Comparison of ENCODE assay signal across 32 cellular contexts in genomic region chr3:185779461-185779860, GRCh38. TPM values are rescaled to one million over a fixed set of nuclear protein-coding genes. Genes with fewer than 3 reads are reported as not detected.
DNase-seq lines count a peak whose midpoint lies in the region; ATAC-seq, FAIRE-seq and TF ChIP-seq lines count a peak whose summit lies in the region.
"Had no signal": no experiment of that assay in that cellular context is flagged by ENCODE, and none has a peak within 500 bp of the region (broad histone marks: within the 10 kb centered on the region; RNA-seq: fewer than 3 reads in every experiment).

No MANE protein-coding gene starts in this region.

- H4K5ac ChIP-seq in IMR-90 (ENCODE audit: low read depth, low read length) (no peak overlapping the region), H1 (ENCODE audit: insufficient read length, low read depth, low read length) (no peak overlapping the region)

- H3K14ac ChIP-seq in IMR-90 (replicated peaks; ENCODE audit: low read depth, low read length) (no peak overlapping the region), H1 (ENCODE audit: insufficient read length) (no peak overlapping the region)

- H3K79me2 ChIP-seq in H1 (ENCODE audit: control insufficient read depth in 1 of 2, insufficient read depth in 2 of 2, low read length in 2 of 2): peaks cover 15 to 100% of the 10 kb centered on the region in 2 experiments

- no peak overlapping the region for H2AK9ac ChIP-seq in IMR-90 (replicated peaks; ENCODE audit: low read depth, low read length, poor library complexity)

- no peak for TF ChIP-seq RAD21 in IMR-90 (IDR thresholded peaks at IDR 0.05; ENCODE audit: low read length)
- no peak for TF ChIP-seq RAD21 in H1 (IDR thresholded peaks at IDR 0.05 in 1 of 2, conservative IDR thresholded peaks at IDR 0.05 in 1 of 2; ENCODE audit: low read depth in 2 of 2, low read length in 2 of 2)

- H2BK15ac ChIP-seq in IMR-90 (ENCODE audit: low read depth, low read length): no peak overlapping the region
- H2BK15ac ChIP-seq in H1 (ENCODE audit: low read length): no peak overlapping the region

- no peak for TF ChIP-seq EP300 in H1 (IDR thresholded peaks at IDR 0.05; ENCODE audit: borderline replicate concordance in 1 of 2, low read depth in 2 of 2, low read length in 2 of 2)

- peaks cover 26% of the 10 kb centered on the region for H3K4me1 ChIP-seq in IMR-90 (ENCODE audit: control insufficient read depth, insufficient read depth, low read length)
- peaks cover 3 to 35% (median 18%) of the 10 kb centered on the region in 4 experiments for H3K4me1 ChIP-seq in H1 (replicated peaks in 1 of 4; ENCODE audit: control insufficient read depth in 3 of 4, insufficient read depth in 4 of 4, low read length in 3 of 4)
- H3K4me1 ChIP-seq in mesodermal cell (ENCODE audit: control insufficient read depth, insufficient read depth, low read length, poor library complexity, severe bottlenecking): peaks cover 60% of the 10 kb centered on the region

- H3K9me3 ChIP-seq in IMR-90 (ENCODE audit: control insufficient read depth, insufficient read depth, low read length) (no peaks in the 10 kb centered on the region), H1 (ENCODE audit: insufficient read depth in 2 of 2, low read depth in 1 of 2, low read length in 1 of 2) (no peaks in the 10 kb centered on the region), mesodermal cell (ENCODE audit: control insufficient read depth, low read length) (no peaks in the 10 kb centered on the region)
- H3K9me3 ChIP-seq: MG63, transverse colon had no signal

- no peak overlapping the region for H2AK5ac ChIP-seq in IMR-90 (ENCODE audit: low read depth, low read length)
- H2AK5ac ChIP-seq in H1 (ENCODE audit: low read depth, low read length): no peak overlapping the region

- H3K9ac ChIP-seq in IMR-90 (ENCODE audit: low read depth, low read length) (no peak overlapping the region), H1 (replicated peaks in 1 of 4; ENCODE audit: extremely low read depth in 1 of 4, low read depth in 3 of 4, low read length in 3 of 4) (no peak overlapping the region)
- H3K9ac ChIP-seq: GM23248 had no signal

- no peaks in the 10 kb centered on the region for H3K27me3 ChIP-seq in IMR-90 (ENCODE audit: control insufficient read depth, insufficient read depth, low read length)
- H3K27me3 ChIP-seq in H1 (replicated peaks in 1 of 4; ENCODE audit: control insufficient read depth in 3 of 4, extremely low read depth in 1 of 4, insufficient read depth in 3 of 4, low read length in 3 of 4): no peaks in the 10 kb centered on the region
- H3K27me3 ChIP-seq: MG63, transverse colon had no signal

- H4K91ac ChIP-seq in IMR-90 (ENCODE audit: insufficient read depth, low read depth, low read length) (no peak overlapping the region), H1 (replicated peaks; ENCODE audit: insufficient read length, low read length) (no peak overlapping the region)

- no peak for TF ChIP-seq POLR2A in IMR-90 (IDR thresholded peaks at IDR 0.05; ENCODE audit: low read depth, low read length)
- TF ChIP-seq POLR2A in H1 (IDR thresholded peaks at IDR 0.05; ENCODE audit: control extremely low read depth in 1 of 2, low read depth in 2 of 2, low read length in 2 of 2): no peak

- H3K79me1 ChIP-seq in IMR-90 (ENCODE audit: low read depth in 1 of 2, low read length in 2 of 2) (peaks cover 9 to 96% of the 10 kb centered on the region in 2 experiments), H1 (ENCODE audit: low read depth, low read length) (peaks cover 5% of the 10 kb centered on the region)

- ATAC-seq in IMR-90 (ENCODE audit: low read depth): no peak
- no peak for ATAC-seq in GM19324 (IDR thresholded peaks at IDR 0.05; ENCODE audit: low FRiP score, unreplicated experiment)
- no peak for ATAC-seq in GM21526 (IDR thresholded peaks at IDR 0.05; ENCODE audit: low FRiP score, unreplicated experiment)
- ATAC-seq in HG03457 (IDR thresholded peaks at IDR 0.05; ENCODE audit: unreplicated experiment): no peak
- ATAC-seq: left cardiac atrium; stimulated activated memory B cell treated with anti-CD40 and anti-IgM and Interleukin-4, amounts not matched to agents 10 μg/mL and 1 μg/mL and 100 μg/mL, for 72 hours had no signal

- dilution Hi-C loops in IMR-90 (cut with HindIII; ENCODE audit: low sequenced_read_pairs, unreplicated experiment): no loop called here

- no peak overlapping the region for H2AFZ ChIP-seq in IMR-90 (replicated peaks; ENCODE audit: low read length, poor library complexity)
- no peak overlapping the region for H2AFZ ChIP-seq in H1 (ENCODE audit: low read length)
- H2AFZ ChIP-seq: GM23248 had no signal

- POLR2A ChIA-PET in IMR-90 (lab: Charles Lee; ENCODE audit: unreplicated experiment): no interaction called here
- POLR2A ChIA-PET in H1 (lab: Charles Lee; ENCODE audit: partially characterized antibody): interaction anchor here (1.2 to 3.2 kb wide), 3 partner anchors 10 to 44 kb away, joined by 3 to 11 read pairs (median 5); no protein-coding TSS in a partner anchor

- CTCF ChIA-PET in IMR-90 (lab: Yijun Ruan, JAX) (interaction anchor here (0.5 to 4.6 kb wide), 3 partner anchors 11 to 22 kb away, joined by 3 to 22 read pairs (median 6); no protein-coding TSS in a partner anchor), H1 (lab: Charles Lee; ENCODE audit: partially characterized antibody) (interaction anchor here (0.6 to 6.8 kb wide), 8 partner anchors 11 to 406 kb away, joined by 3 to 43 read pairs (median 6); no protein-coding TSS in a partner anchor)

- no peak overlapping the region for H3K4me3 ChIP-seq in IMR-90 (ENCODE audit: insufficient read depth, low read depth, low read length)
- peak overlapping the region in 1 of 4 experiments; percentile 23; a peak in 2 of 8 replicates for H3K4me3 ChIP-seq in H1 (ENCODE audit: extremely low read depth in 1 of 4, insufficient read depth in 2 of 4, low read depth in 3 of 4, low read length in 4 of 4)
- H3K4me3 ChIP-seq in mesodermal cell (ENCODE audit: extremely low read depth, insufficient read depth, low read length, poor library complexity, severe bottlenecking): no peak overlapping the region
- H3K4me3 ChIP-seq: GM23248, lung, MG63, transverse colon had no signal

- peaks cover 35% of the 10 kb centered on the region for H3K9me1 ChIP-seq in IMR-90 (ENCODE audit: insufficient read depth, low read length)

- H3K36me3 ChIP-seq in IMR-90 (ENCODE audit: control insufficient read depth, insufficient read depth, low read length) (peaks cover 2% of the 10 kb centered on the region), H1 (ENCODE audit: control insufficient read depth in 2 of 4, insufficient read depth in 4 of 4, low read length in 3 of 4) (no peaks in the 10 kb centered on the region; a peak in 1 of 8 replicates), mesodermal cell (ENCODE audit: control insufficient read depth, insufficient read depth, low read length) (peaks cover 8% of the 10 kb centered on the region)
- H3K36me3 ChIP-seq: transverse colon had no signal

- H3K23me2 ChIP-seq in H1 (ENCODE audit: low read depth, low read length): no peaks in the 10 kb centered on the region

- no peak overlapping the region for H2BK5ac ChIP-seq in IMR-90 (ENCODE audit: low read depth, low read length, poor library complexity, severe bottlenecking)
- H2BK5ac ChIP-seq in H1 (ENCODE audit: low read depth, low read length): no peak overlapping the region

- peaks cover 100% of the 10 kb centered on the region for H4K20me1 ChIP-seq in IMR-90 (ENCODE audit: insufficient read depth, low read length)
- peaks cover 0 to 15% of the 10 kb centered on the region in 2 experiments for H4K20me1 ChIP-seq in H1 (replicated peaks in 1 of 2; ENCODE audit: control insufficient read depth in 1 of 2, insufficient read depth in 2 of 2, low read length in 2 of 2)

- no peak overlapping the region for H2BK12ac ChIP-seq in H1 (ENCODE audit: low read depth, low read length)

- no peak overlapping the region for H4K8ac ChIP-seq in IMR-90 (ENCODE audit: low read depth in 2 of 2, low read length in 2 of 2)
- H4K8ac ChIP-seq in H1 (ENCODE audit: extremely low read depth, insufficient read depth, low read length): no peak overlapping the region

- no peak for FAIRE-seq in H1 (lab: Jason Lieb, UNC)
- FAIRE-seq: colon had no signal

- H3K56ac ChIP-seq in IMR-90 (ENCODE audit: extremely low read depth, insufficient read depth, low read length) (no peak overlapping the region), H1 (replicated peaks; ENCODE audit: insufficient read length, low read depth, low read length) (no peak overlapping the region)

- H2BK20ac ChIP-seq in IMR-90 (ENCODE audit: low read depth, low read length) (no peak overlapping the region), H1 (ENCODE audit: low read length) (no peak overlapping the region)

- no TSS peak for BruUV-seq in IMR-90 (replicated peaks; lab: Mats Ljungman, UMichigan)

- H3K4ac ChIP-seq in IMR-90 (ENCODE audit: low read depth, low read length) (no peak overlapping the region), H1 (replicated peaks; ENCODE audit: insufficient read length, low read depth, low read length) (no peak overlapping the region)

- no CpG with 5 or more reads among the region's 2 CpGs for WGBS in IMR-90 (ENCODE audit: extremely low coverage in 2 of 2, insufficient read length in 1 of 2), 2 experiments
- 31% methylated on average over 2 of the region's 2 CpGs; no CpG with 5 or more reads in 1 of the 2 experiments for WGBS in H1 (ENCODE audit: extremely low coverage in 1 of 2, insufficient coverage in 1 of 2, insufficient read length in 1 of 2, insufficient replicate concordance in 2 of 2, low coverage in 1 of 2, low lambda C conversion rate in 2 of 2, missing lambda C conversion rate in 1 of 2), 2 experiments
- WGBS in mesodermal cell (ENCODE audit: insufficient coverage in 2 of 2), 2 experiments: 17% methylated on average over 1 to 2 of the region's 2 CpGs

- DNase-seq in EL (peak; percentile 30), IMR-90 (no peak), H1 (ENCODE audit: low read depth in 1 of 2, low spot score in 2 of 2) (no peak), NCI-H526 (lab: John Stamatoyannopoulos, UW) (no peak)
- DNase-seq: activated CD4-positive, alpha-beta T cell treated with anti-CD3 and anti-CD28 coated beads for 48 hours; activated CD8-positive, alpha-beta memory T cell treated with anti-CD3 and anti-CD28 coated beads for 24 hours; activated T-cell treated with anti-CD3 and anti-CD28 coated beads for 4 hours; amygdala; COR-L47; DMS53; effector memory CD4-positive, alpha-beta T cell; erythroblast; GF-D8; GM23248; head of caudate nucleus; KG1; left cardiac atrium; MG63; NCI-H2029; NCI-H69; SIG-M5; T-helper 9 cell; transverse colon; WERI-Rb-1 had no signal

- no peak overlapping the region for H2BK120ac ChIP-seq in IMR-90 (ENCODE audit: low read depth, low read length)
- H2BK120ac ChIP-seq in H1 (replicated peaks; ENCODE audit: low read depth, low read length): no peak overlapping the region

- H3K27ac ChIP-seq in IMR-90 (ENCODE audit: insufficient read depth, low read length): no peak overlapping the region
- H3K27ac ChIP-seq in H1 (ENCODE audit: low read depth, low read length): no peak overlapping the region
- H3K27ac ChIP-seq in mesodermal cell (ENCODE audit: low read depth, low read length, severe bottlenecking): peak overlapping the region; percentile 78
- H3K27ac ChIP-seq: C4-2B, GM23248, transverse colon, WERI-Rb-1 had no signal

- H3K4me2 ChIP-seq in IMR-90 (ENCODE audit: low read depth, low read length) (no peak overlapping the region; the same call in 1 of the 2 replicates), H1 (ENCODE audit: insufficient read depth in 1 of 2, low read depth in 2 of 2, low read length in 2 of 2) (peak overlapping the region; percentile 40 to 45)

- in situ Hi-C loops in IMR-90 (cut with MboI; ENCODE audit: low sequenced_read_pairs): no loop called here

- H3K18ac ChIP-seq in IMR-90 (ENCODE audit: low read depth, low read length) (no peak overlapping the region), H1 (ENCODE audit: extremely low read depth, low read length) (no peak overlapping the region)

- intact Hi-C loops in IMR-90 (cut with micrococcal nuclease): loop anchor here (10.0 kb wide), 1 partner anchor 1435 kb away; no protein-coding TSS in a partner anchor

- H3K23ac ChIP-seq in IMR-90 (ENCODE audit: low read depth, low read length): peak overlapping the region; percentile 15; the same call in 1 of the 2 replicates
- no peak overlapping the region for H3K23ac ChIP-seq in H1 (ENCODE audit: insufficient read length)

- TF ChIP-seq CTCF in IMR-90 (conservative IDR thresholded peaks at IDR 0.05; ENCODE audit: low read depth, low read length): no peak
- no peak for TF ChIP-seq CTCF in H1 (IDR thresholded peaks at IDR 0.05; ENCODE audit: control extremely low read depth in 1 of 3, insufficient read depth in 1 of 3, low read depth in 1 of 3, low read length in 3 of 3)

RNA-seq across cellular contexts. Expression of gene IGF2BP2, which starts 45.4 kb away (rescaled TPM):
- 88.2 and 126 TPM in 2 replicates for total RNA-seq in IMR-90 (2012; rRNA removed)
- 20.3 and 23.4 TPM in 2 replicates for polyA plus RNA-seq in IMR-90 (2012; rRNA removed)
- 9.7 and 14.1 TPM in 2 replicates for polyA plus RNA-seq in IMR-90 (2012; cell fraction: cytosol; rRNA removed)
- polyA plus RNA-seq in IMR-90 (2012; cell fraction: nucleus; rRNA removed; ENCODE audit: low replicate concordance): 15.6 and 47.0 TPM in 2 replicates
- 114 and 121 TPM in 2 replicates for total RNA-seq in H1 (2021; fragmentation: NEBNext Ultra II Directional; extraction: Animal tissue kit (Norgen Biotek cat#: 25700))
- 7.4 and 13.5 TPM in 2 replicates for polyA plus RNA-seq in H1 (2011; rRNA removed)
- 9.6 TPM for polyA plus RNA-seq in H1 (2011; cell fraction: cytosol; rRNA removed)
- polyA plus RNA-seq in H1 (2011; cell fraction: nucleus; rRNA removed): 37.7 TPM
- polyA plus RNA-seq in H1 (2012, experiment 1 of 2): 78.1 to 106 TPM (median 85.3 TPM) in 4 replicates
- polyA plus RNA-seq in H1 (2012, experiment 2 of 2): 10.3 TPM
- 129 TPM for polyA plus RNA-seq in H1 (2013, experiment 1 of 2)
- 120 TPM for polyA plus RNA-seq in H1 (2013, experiment 2 of 2)
- polyA minus RNA-seq in H1 (2011; rRNA and poly(A)+ RNA removed): 18.3 and 22.2 TPM in 2 replicates
- 24.1 TPM for polyA minus RNA-seq in H1 (2011; cell fraction: cytosol; rRNA and poly(A)+ RNA removed)
- 42.0 TPM for polyA minus RNA-seq in H1 (2011; cell fraction: nucleus; rRNA and poly(A)+ RNA removed)
- polyA plus RNA-seq in mesodermal cell (2013, experiment 1 of 2): 171 TPM
- 157 TPM for polyA plus RNA-seq in mesodermal cell (2013, experiment 2 of 2)
